Comparison of ENCODE assay signal across 11 cellular contexts in the genomic region with DNA sequence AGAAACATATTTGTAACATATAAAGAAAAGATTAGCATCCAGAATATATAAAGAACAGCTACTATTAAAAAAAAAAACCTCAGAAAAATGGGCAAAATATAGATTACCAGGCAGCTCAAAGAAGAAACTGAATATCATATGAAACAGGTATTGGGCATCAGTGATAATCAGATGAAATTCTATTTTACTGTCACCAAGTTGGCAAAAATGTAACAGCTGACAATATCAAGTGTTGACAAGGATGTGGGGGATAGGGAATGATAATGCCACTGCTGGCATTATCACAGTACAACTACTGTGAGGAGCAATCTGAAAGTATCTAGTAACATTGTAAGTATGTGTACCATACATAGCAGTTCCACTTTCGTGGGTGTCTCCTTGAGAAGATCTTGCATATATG. TPM values are rescaled to one million over a fixed set of nuclear protein-coding genes. Genes with fewer than 3 reads are reported as not detected.
"Had no signal": no experiment of that assay in that cellular context is flagged by ENCODE, and none has a peak within 500 bp of the region (broad histone marks: within the 10 kb centered on the region; RNA-seq: fewer than 3 reads in every experiment).

No MANE protein-coding gene starts in this region.

- FAIRE-seq: H1, H54 had no signal

- H3K27ac ChIP-seq: GM23248 had no signal

- H3K4me1 ChIP-seq: HAP-1 had no signal

- H3K4me2 ChIP-seq: GM23338 had no signal

- H3K9ac ChIP-seq: GM23248 had no signal

- H3K9me3 ChIP-seq: HAP-1 had no signal

- DNase-seq: GM23248, GOT3, H7, H9, HCEC 1CT, HFFc6 had no signal

- H3K4me3 ChIP-seq: GM23248, GM23338, HAP-1 had no signal

- H2AFZ ChIP-seq: GM23248, GM23338 had no signal

- ATAC-seq: GM23338, HCT116 had no signal

RNA-seq across cellular contexts. Expression of gene AQP8, which starts 55.0 kb away (rescaled TPM):
- total RNA-seq: GM23248, GM23338, H1, H7, H9, HFFc6 had no signal
- polyA plus RNA-seq: GM23248, GM23338, H1 had no signal
